ENCODE assay signal across 19 cellular contexts in genomic region chr6:124772733-124773319, GRCh38.
DNase-seq lines count a peak whose midpoint lies in the region; ATAC-seq and TF ChIP-seq lines count a peak whose summit lies in the region.
"Had no signal": no experiment of that assay in that cellular context is flagged by ENCODE, and none has a peak within 500 bp of the region (broad histone marks: within the 10 kb centered on the region; RNA-seq: fewer than 3 reads in every experiment).

No MANE protein-coding gene starts in this region.

- TF ChIP-seq CTCF in tibial artery (IDR thresholded peaks at IDR 0.05), result no peak

- H3K4me1 ChIP-seq in tibial artery, result no peaks in the 10 kb centered on the region
- H3K4me1 ChIP-seq: Peyer's patch had no signal

- no peaks in the 10 kb centered on the region for H3K27me3 Mint-ChIP-seq in activated CD4-positive, alpha-beta T cell treated with anti-CD3 and anti-CD28 coated beads, Interleukin-2, amount 10 ng/mL, durations not matched to agents 24 days and 14 days
- H3K27me3 Mint-ChIP-seq: B cell had no signal

- no peaks in the 10 kb centered on the region for H3K9me3 Mint-ChIP-seq in activated CD4-positive, alpha-beta T cell treated with anti-CD3 and anti-CD28 coated beads, Interleukin-2, amount 10 ng/mL, durations not matched to agents 24 days and 14 days

- no peaks in the 10 kb centered on the region for H3K36me3 ChIP-seq in SK-N-MC (ENCODE audit: insufficient read depth, low read length)
- no peaks in the 10 kb centered on the region for H3K36me3 ChIP-seq in tibial artery
- H3K36me3 ChIP-seq: Peyer's patch had no signal

- H3K27ac Mint-ChIP-seq in activated CD4-positive, alpha-beta T cell treated with anti-CD3 and anti-CD28 coated beads, Interleukin-2, amount 10 ng/mL, durations not matched to agents 24 days and 14 days, result no peak overlapping the region
- H3K27ac Mint-ChIP-seq: B cell had no signal

- ATAC-seq in GM21447 (IDR thresholded peaks at IDR 0.05; ENCODE audit: unreplicated experiment), result no peak

- H3K27me3 ChIP-seq in tibial artery, result no peaks in the 10 kb centered on the region
- H3K27me3 ChIP-seq: Peyer's patch had no signal

- H3K27ac ChIP-seq in SK-N-MC (0 out of 2 replicates have a peak overlapping the region, but pooled peaks have one; percentile 1), tibial artery (no peak overlapping the region)
- H3K27ac ChIP-seq: 22Rv1, Peyer's patch had no signal

- H3K4me1 Mint-ChIP-seq in activated CD4-positive, alpha-beta T cell treated with anti-CD3 and anti-CD28 coated beads, Interleukin-2, amount 10 ng/mL, durations not matched to agents 24 days and 14 days, result no peaks in the 10 kb centered on the region
- H3K4me1 Mint-ChIP-seq: B cell had no signal

- H3K4me3 Mint-ChIP-seq in activated CD4-positive, alpha-beta T cell treated with anti-CD3 and anti-CD28 coated beads, Interleukin-2, amount 10 ng/mL, durations not matched to agents 24 days and 14 days, result no peak overlapping the region
- H3K4me3 Mint-ChIP-seq: B cell had no signal

- intact Hi-C loops in activated CD4-positive, alpha-beta T cell treated with anti-CD3 and anti-CD28 coated beads, Interleukin-2, amount 10 ng/mL, durations not matched to agents 24 days and 14 days (cut with micrococcal nuclease), result no loop called here
- intact Hi-C loops in tibial artery (cut with DNase I; ENCODE audit: low total_unique reads), result no loop called here

- H3K9ac ChIP-seq in SK-N-MC (ENCODE audit: insufficient read length), result no peak overlapping the region

- H3K4me3 ChIP-seq in SK-N-MC, result no peak overlapping the region
- no peak overlapping the region for H3K4me3 ChIP-seq in tibial artery
- H3K4me3 ChIP-seq: Peyer's patch had no signal

- no peaks in the 10 kb centered on the region for H3K36me3 Mint-ChIP-seq in activated CD4-positive, alpha-beta T cell treated with anti-CD3 and anti-CD28 coated beads, Interleukin-2, amount 10 ng/mL, durations not matched to agents 24 days and 14 days (ENCODE audit: low read depth)

- H3K9me3 ChIP-seq in SK-N-MC (ENCODE audit: low read depth, low read length), result no peaks in the 10 kb centered on the region
- no peaks in the 10 kb centered on the region for H3K9me3 ChIP-seq in tibial artery
- H3K9me3 ChIP-seq: Peyer's patch had no signal

- DNase-seq in NCI-H1417 (lab: John Stamatoyannopoulos, UW), result peak in 2 of 3 experiments; percentile 19 to 22
- DNase-seq in NCI-H1417 treated with DMSO at 0.1 percent for 48 hours (lab: John Stamatoyannopoulos, UW), result no peak
- peak; percentile 69 for DNase-seq in NCI-H1105 treated with DMSO at 0.1 percent for 48 hours (lab: John Stamatoyannopoulos, UW)
- DNase-seq in SK-N-MC (ENCODE audit: low read depth, low spot score), result peak; percentile 66
- DNase-seq in smooth muscle cell of the brain vasculature (ENCODE audit: low read depth, low spot score), result peak; percentile 35
- no peak for DNase-seq in activated CD4-positive, alpha-beta T cell treated with anti-CD3 and anti-CD28 coated beads, Interleukin-2, amount 10 ng/mL, durations not matched to agents 24 days and 14 days
- no peak for DNase-seq in tibial artery
- DNase-seq: GDM1; IMR-90; NCI-H1694; NCI-H2081 treated with DMSO at 0.1 percent for 48 hours; NCI-H524; NK-92 treated with Interleukin-12 subunit alpha and Interleukin-12 subunit beta, amount 100 ng/mL, for 24 hours; Peyer's patch; SW 1271; T-helper 2 cell had no signal

Comparison
In these comparisons a context has a peak if more than half of its experiments do, and no peak if none do; other contexts are left out.
1. DNase-seq: peak in NCI-H1417 (2 of 3), NCI-H1105 treated with DMSO at 0.1 percent for 48 hours (single experiment), SK-N-MC (single experiment) and smooth muscle cell of the brain vasculature (single experiment); none in NCI-H1417 treated with DMSO at 0.1 percent for 48 hours (single experiment), activated CD4-positive, alpha-beta T cell treated with anti-CD3 and anti-CD28 coated beads, Interleukin-2, amount 10 ng/mL, durations not matched to agents 24 days and 14 days (single experiment) and tibial artery (0 of 2).